In genomic region chr4:137422666-137423065, GRCh38 we compare ENCODE assay signal across 25 cellular contexts.
A peak's percentile ranks its signal among the peaks of the same experiment; 100 is the strongest.
DNase-seq lines count a peak whose midpoint lies in the region; TF ChIP-seq lines count a peak whose summit lies in the region.
"Had no signal": no experiment of that assay in that cellular context is flagged by ENCODE, and none has a peak within 500 bp of the region (broad histone marks: within the 10 kb centered on the region; RNA-seq: fewer than 3 reads in every experiment).

No MANE protein-coding gene starts in this region.

- H3K9me3 Mint-ChIP-seq in activated CD4-positive, alpha-beta T cell treated with anti-CD3 and anti-CD28 coated beads, Interleukin-2, amount 10 ng/mL, durations not matched to agents 7 days and 5 days, result peaks cover 5% of the 10 kb centered on the region

- H3K27ac ChIP-seq in GM23248 (no peak overlapping the region), A673 (ENCODE audit: low read depth, low read length, poor library complexity, severe bottlenecking) (no peak overlapping the region)
- H3K27ac ChIP-seq: BLaER1, Peyer's patch had no signal

- intact Hi-C loops in A673 (cut with micrococcal nuclease; ENCODE audit: unreplicated experiment), result no loop called here

- H3K36me3 ChIP-seq in GM23248 (ENCODE audit: low read depth), result no peaks in the 10 kb centered on the region
- no peaks in the 10 kb centered on the region for H3K36me3 ChIP-seq in A673 (ENCODE audit: insufficient read depth, low read length, poor library complexity, severe bottlenecking)
- H3K36me3 ChIP-seq: BLaER1, Peyer's patch had no signal

- no peaks in the 10 kb centered on the region for H3K9me2 ChIP-seq in GM23248 (ENCODE audit: insufficient read depth)

- no peaks in the 10 kb centered on the region for H4K20me1 ChIP-seq in GM23248 (ENCODE audit: insufficient read depth)
- H4K20me1 ChIP-seq: BLaER1 had no signal

- no peak for TF ChIP-seq POLR2A in erythroblast (IDR thresholded peaks at IDR 0.05; ENCODE audit: low read length)

- no peaks in the 10 kb centered on the region for H3F3A ChIP-seq in GM23248 (ENCODE audit: insufficient read depth)

- H3K4me1 ChIP-seq in GM23248 (ENCODE audit: insufficient read depth) (no peaks in the 10 kb centered on the region), A673 (ENCODE audit: insufficient read depth, low read length, poor library complexity, severe bottlenecking) (no peaks in the 10 kb centered on the region)
- H3K4me1 ChIP-seq: BLaER1, Peyer's patch had no signal

- TF ChIP-seq CTCF in epithelial cell of esophagus (IDR thresholded peaks at IDR 0.05; ENCODE audit: insufficient read depth, low read depth, low read length, missing control alignments) (no peak), A673 (conservative IDR thresholded peaks at IDR 0.05; ENCODE audit: low read depth, low read length) (no peak)

- WGBS in GM23248 (ENCODE audit: low coverage in 1 of 2, low lambda C conversion rate in 2 of 2, missing lambda C conversion rate in 2 of 2), 2 experiments, result 87 to 90% methylated on average over 2 of the region's 2 CpGs

- CTCF ChIA-PET in A673 (lab: Charles Lee), result no interaction called here
- CTCF ChIA-PET in activated CD4-positive, alpha-beta T cell treated with anti-CD3 and anti-CD28 coated beads, Interleukin-2, amount 10 ng/mL, durations not matched to agents 7 days and 5 days (lab: Charles Lee), result no interaction called here

- no peak overlapping the region for H3K4me2 ChIP-seq in GM23248 (ENCODE audit: unreplicated experiment)
- H3K4me2 ChIP-seq: BLaER1 had no signal

- no peaks in the 10 kb centered on the region for H3K27me3 Mint-ChIP-seq in activated CD4-positive, alpha-beta T cell treated with anti-CD3 and anti-CD28 coated beads, Interleukin-2, amount 10 ng/mL, durations not matched to agents 7 days and 5 days

- H3K9ac ChIP-seq in GM23248, result no peak overlapping the region
- H3K9ac ChIP-seq: BLaER1 had no signal

- no peaks in the 10 kb centered on the region for H3K36me3 Mint-ChIP-seq in activated CD4-positive, alpha-beta T cell treated with anti-CD3 and anti-CD28 coated beads, Interleukin-2, amount 10 ng/mL, durations not matched to agents 7 days and 5 days (ENCODE audit: low read depth)
- H3K36me3 Mint-ChIP-seq: CD4-positive, CD25-positive, alpha-beta regulatory T cell had no signal

- DNase-seq in GM23248 (peak; percentile 3), astrocyte of the hippocampus (ENCODE audit: low read depth, low spot score) (peak; percentile 8), epithelial cell of esophagus (ENCODE audit: low read depth) (peak; percentile 1), skeletal muscle cell (ENCODE audit: low read depth) (peak; percentile 36), inferior parietal cortex (ENCODE audit: extremely low spot score) (no peak), A673 (ENCODE audit: low spot score) (no peak), erythroblast (lab: John Stamatoyannopoulos, UW) (no peak)
- no peak for DNase-seq in activated CD4-positive, alpha-beta T cell treated with anti-CD3 and anti-CD28 coated beads, Interleukin-2, amount 10 ng/mL, durations not matched to agents 7 days and 5 days
- DNase-seq: 8988T; CD4-positive, CD25-positive, alpha-beta regulatory T cell; IMR-90; KG1; MM.1S; NCI-H1048; NCI-H1417 treated with DMSO at 0.1 percent for 48 hours; NCI-H1694 treated with DMSO at 0.1 percent for 48 hours; NCI-H2081; NCI-H2171; NCI-H226; NCI-H510A; NCI-H69; OCI-M1; Peyer's patch; SHP77 treated with DMSO at 0.1 percent for 48 hours had no signal

- no TSS peak for BruUV-seq in A673 (replicated peaks; lab: Mats Ljungman, UMichigan)

- H3K27me3 ChIP-seq in GM23248 (replicated peaks; ENCODE audit: insufficient read depth) (no peaks in the 10 kb centered on the region), A673 (replicated peaks; ENCODE audit: insufficient read depth, low read depth, low read length, poor library complexity) (no peaks in the 10 kb centered on the region)
- H3K27me3 ChIP-seq: BLaER1, Peyer's patch had no signal

- no peak overlapping the region for H3K4me3 Mint-ChIP-seq in activated CD4-positive, alpha-beta T cell treated with anti-CD3 and anti-CD28 coated beads, Interleukin-2, amount 10 ng/mL, durations not matched to agents 7 days and 5 days
- H3K4me3 Mint-ChIP-seq: CD4-positive, CD25-positive, alpha-beta regulatory T cell had no signal

- H2AFZ ChIP-seq in GM23248, result no peak overlapping the region

- no peak overlapping the region for H3K27ac Mint-ChIP-seq in activated CD4-positive, alpha-beta T cell treated with anti-CD3 and anti-CD28 coated beads, Interleukin-2, amount 10 ng/mL, durations not matched to agents 7 days and 5 days
- H3K27ac Mint-ChIP-seq: CD4-positive, CD25-positive, alpha-beta regulatory T cell had no signal

- in situ Hi-C loops in GM23248 (cut with MboI), result no loop called here

- H3K4me1 Mint-ChIP-seq in activated CD4-positive, alpha-beta T cell treated with anti-CD3 and anti-CD28 coated beads, Interleukin-2, amount 10 ng/mL, durations not matched to agents 7 days and 5 days, result no peaks in the 10 kb centered on the region
- H3K4me1 Mint-ChIP-seq: CD4-positive, CD25-positive, alpha-beta regulatory T cell had no signal

- H3K4me3 ChIP-seq in GM23248 (no peak overlapping the region), epithelial cell of esophagus (ENCODE audit: low read length) (no peak overlapping the region), skeletal muscle cell (ENCODE audit: low read depth, low read length) (no peak overlapping the region), A673 (ENCODE audit: low read depth, low read length, poor library complexity, severe bottlenecking) (no peak overlapping the region)
- H3K4me3 ChIP-seq: BLaER1, Peyer's patch had no signal

- POLR2A ChIA-PET in A673 (lab: Charles Lee; ENCODE audit: low non-redundant PET), result no interaction called here
- POLR2A ChIA-PET in activated CD4-positive, alpha-beta T cell treated with anti-CD3 and anti-CD28 coated beads, Interleukin-2, amount 10 ng/mL, durations not matched to agents 7 days and 5 days (lab: Charles Lee), result no interaction called here

- H3K9me3 ChIP-seq in GM23248 (ENCODE audit: low read depth), result no peaks in the 10 kb centered on the region
- no peaks in the 10 kb centered on the region for H3K9me3 ChIP-seq in A673 (ENCODE audit: low read depth, low read length, poor library complexity, severe bottlenecking)

- no peaks in the 10 kb centered on the region for H3K79me2 ChIP-seq in GM23248 (ENCODE audit: insufficient read depth)

Comparison
In these comparisons a context has a peak if more than half of its experiments do, and no peak if none do; other contexts are left out.
1. DNase-seq: peak in GM23248 (single experiment), astrocyte of the hippocampus (single experiment), epithelial cell of esophagus (single experiment) and skeletal muscle cell (single experiment); none in inferior parietal cortex (single experiment), A673 (single experiment), erythroblast (0 of 2) and activated CD4-positive, alpha-beta T cell treated with anti-CD3 and anti-CD28 coated beads, Interleukin-2, amount 10 ng/mL, durations not matched to agents 7 days and 5 days (single experiment).